14 cellular contexts compared by ENCODE assay signal in the genomic region with DNA sequence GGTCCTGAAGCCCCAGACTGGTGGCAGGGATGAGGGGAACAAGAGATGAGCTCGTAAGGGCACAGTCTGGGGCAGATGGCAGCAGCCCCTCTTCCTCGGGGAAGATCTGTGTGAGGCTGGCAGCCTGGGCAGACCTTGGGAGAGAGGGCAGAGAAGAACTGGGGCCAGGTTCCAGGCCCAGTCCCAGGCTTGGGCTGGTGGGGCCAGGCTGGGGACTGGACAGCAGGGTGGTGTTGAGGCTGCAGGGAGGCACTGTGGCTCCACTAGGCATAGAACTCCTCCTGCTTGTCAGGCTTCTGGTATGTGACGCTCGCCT.
"Had no signal": no experiment of that assay in that cellular context is flagged by ENCODE, and none has a peak within 500 bp of the region (broad histone marks: within the 10 kb centered on the region; RNA-seq: fewer than 3 reads in every experiment).

No MANE protein-coding gene starts in this region.

- H3K36me3 ChIP-seq: uterus had no signal

- H3K27ac Mint-ChIP-seq: activated CD8-positive, alpha-beta T cell treated with anti-CD3 and anti-CD28 coated beads for 36 hours; activated naive CD8-positive, alpha-beta T cell treated with anti-CD3 and anti-CD28 coated beads, Interleukin-2, amount 50 U/mL, for 24 hours had no signal

- H3K27ac ChIP-seq: parathyroid adenoma, stomach, thyroid gland, uterus, VCaP had no signal

- H3K9me3 ChIP-seq: thyroid gland, uterus had no signal

- DNase-seq: activated CD8-positive, alpha-beta memory T cell treated with anti-CD3 and anti-CD28 coated beads, Interleukin-2, amount 50 U/mL, for 4 hours; activated CD8-positive, alpha-beta T cell treated with anti-CD3 and anti-CD28 coated beads for 36 hours; activated naive CD8-positive, alpha-beta T cell treated with anti-CD3 and anti-CD28 coated beads, Interleukin-2, amount 50 U/mL, for 24 hours; central memory CD4-positive, alpha-beta T cell; dermis blood vessel endothelial cell; hypothalamus; left colon; naive thymus-derived CD4-positive, alpha-beta T cell; stimulated activated CD4-positive, alpha-beta T cell treated with anti-CD3 and anti-CD28 coated beads, Interleukin-4, amount 100 ng/mL, for 24 hours; stomach; thyroid gland; uterus had no signal

- H3K4me1 ChIP-seq: parathyroid adenoma, thyroid gland, uterus had no signal

- H3K4me3 Mint-ChIP-seq: activated CD8-positive, alpha-beta T cell treated with anti-CD3 and anti-CD28 coated beads for 36 hours; activated naive CD8-positive, alpha-beta T cell treated with anti-CD3 and anti-CD28 coated beads, Interleukin-2, amount 50 U/mL, for 24 hours; naive thymus-derived CD4-positive, alpha-beta T cell had no signal

- H3K27me3 ChIP-seq: stomach, thyroid gland, uterus had no signal

- ATAC-seq: activated CD8-positive, alpha-beta T cell treated with anti-CD3 and anti-CD28 coated beads for 36 hours; activated naive CD8-positive, alpha-beta T cell treated with anti-CD3 and anti-CD28 coated beads, Interleukin-2, amount 50 U/mL, for 24 hours; left colon; naive thymus-derived CD4-positive, alpha-beta T cell had no signal

- H3K9me3 Mint-ChIP-seq: activated naive CD8-positive, alpha-beta T cell treated with anti-CD3 and anti-CD28 coated beads, Interleukin-2, amount 50 U/mL, for 24 hours had no signal

- H3K36me3 Mint-ChIP-seq: naive thymus-derived CD4-positive, alpha-beta T cell had no signal

- H3K4me3 ChIP-seq: stomach, thyroid gland, uterus had no signal
